ENCODE assay signal across 1 cellular context in the genomic region with DNA sequence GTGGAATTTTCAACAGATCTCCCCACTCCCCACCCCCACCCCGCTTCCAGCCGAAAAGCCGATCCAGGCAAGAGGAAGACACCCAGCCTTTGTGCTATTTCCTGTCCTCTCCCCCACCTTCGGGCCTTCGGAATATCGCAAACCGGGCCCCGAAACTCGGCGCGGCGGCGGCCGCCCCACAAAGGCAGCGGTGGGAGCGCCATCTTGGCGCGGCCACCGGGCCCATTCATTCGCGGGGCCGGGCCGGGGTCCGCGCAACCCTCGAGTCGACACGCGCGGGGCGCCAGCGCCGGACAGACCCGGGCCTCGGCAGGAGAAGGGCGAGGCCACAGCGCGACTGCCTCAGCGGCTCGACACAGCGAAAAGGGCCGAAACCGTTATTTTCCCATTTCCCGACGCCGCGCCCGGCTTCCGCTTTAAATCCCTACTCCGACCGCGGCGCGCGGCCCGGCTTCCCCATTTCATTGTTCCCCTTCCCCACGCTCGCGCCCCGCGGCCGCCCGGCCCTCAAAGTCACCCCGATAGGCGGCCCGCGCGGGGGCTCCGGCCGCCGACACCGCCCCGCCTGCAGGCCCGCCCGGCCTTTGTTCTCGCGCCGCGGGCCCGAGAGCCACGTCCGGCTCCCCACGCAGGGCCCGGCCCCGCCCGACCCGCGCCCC.
TF ChIP-seq lines count a peak whose summit lies in the region.

No MANE protein-coding gene starts in this region.

TF ChIP-seq in K562, 482 proteins besides CTCF, POLR2A, EP300 and RAD21 (continued from another document and continues in another):
- TF ChIP-seq, protein P1, sequence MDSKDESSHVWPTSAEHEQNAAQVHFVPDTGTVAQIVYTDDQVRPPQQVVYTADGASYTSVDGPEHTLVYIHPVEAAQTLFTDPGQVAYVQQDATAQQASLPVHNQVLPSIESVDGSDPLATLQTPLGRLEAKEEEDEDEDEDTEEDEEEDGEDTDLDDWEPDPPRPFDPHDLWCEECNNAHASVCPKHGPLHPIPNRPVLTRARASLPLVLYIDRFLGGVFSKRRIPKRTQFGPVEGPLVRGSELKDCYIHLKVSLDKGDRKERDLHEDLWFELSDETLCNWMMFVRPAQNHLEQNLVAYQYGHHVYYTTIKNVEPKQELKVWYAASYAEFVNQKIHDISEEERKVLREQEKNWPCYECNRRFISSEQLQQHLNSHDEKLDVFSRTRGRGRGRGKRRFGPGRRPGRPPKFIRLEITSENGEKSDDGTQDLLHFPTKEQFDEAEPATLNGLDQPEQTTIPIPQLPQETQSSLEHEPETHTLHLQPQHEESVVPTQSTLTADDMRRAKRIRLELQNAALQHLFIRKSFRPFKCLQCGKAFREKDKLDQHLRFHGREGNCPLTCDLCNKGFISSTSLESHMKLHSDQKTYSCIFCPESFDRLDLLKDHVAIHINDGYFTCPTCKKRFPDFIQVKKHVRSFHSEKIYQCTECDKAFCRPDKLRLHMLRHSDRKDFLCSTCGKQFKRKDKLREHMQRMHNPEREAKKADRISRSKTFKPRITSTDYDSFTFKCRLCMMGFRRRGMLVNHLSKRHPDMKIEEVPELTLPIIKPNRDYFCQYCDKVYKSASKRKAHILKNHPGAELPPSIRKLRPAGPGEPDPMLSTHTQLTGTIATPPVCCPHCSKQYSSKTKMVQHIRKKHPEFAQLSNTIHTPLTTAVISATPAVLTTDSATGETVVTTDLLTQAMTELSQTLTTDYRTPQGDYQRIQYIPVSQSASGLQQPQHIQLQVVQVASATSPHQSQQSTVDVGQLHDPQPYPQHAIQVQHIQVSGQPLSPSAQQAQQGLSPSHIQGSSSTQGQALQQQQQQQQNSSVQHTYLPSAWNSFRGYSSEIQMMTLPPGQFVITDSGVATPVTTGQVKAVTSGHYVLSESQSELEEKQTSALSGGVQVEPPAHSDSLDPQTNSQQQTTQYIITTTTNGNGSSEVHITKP (IDR thresholded peaks at IDR 0.05; ENCODE audit: partially characterized antibody), result no peak
- TF ChIP-seq, protein P2, sequence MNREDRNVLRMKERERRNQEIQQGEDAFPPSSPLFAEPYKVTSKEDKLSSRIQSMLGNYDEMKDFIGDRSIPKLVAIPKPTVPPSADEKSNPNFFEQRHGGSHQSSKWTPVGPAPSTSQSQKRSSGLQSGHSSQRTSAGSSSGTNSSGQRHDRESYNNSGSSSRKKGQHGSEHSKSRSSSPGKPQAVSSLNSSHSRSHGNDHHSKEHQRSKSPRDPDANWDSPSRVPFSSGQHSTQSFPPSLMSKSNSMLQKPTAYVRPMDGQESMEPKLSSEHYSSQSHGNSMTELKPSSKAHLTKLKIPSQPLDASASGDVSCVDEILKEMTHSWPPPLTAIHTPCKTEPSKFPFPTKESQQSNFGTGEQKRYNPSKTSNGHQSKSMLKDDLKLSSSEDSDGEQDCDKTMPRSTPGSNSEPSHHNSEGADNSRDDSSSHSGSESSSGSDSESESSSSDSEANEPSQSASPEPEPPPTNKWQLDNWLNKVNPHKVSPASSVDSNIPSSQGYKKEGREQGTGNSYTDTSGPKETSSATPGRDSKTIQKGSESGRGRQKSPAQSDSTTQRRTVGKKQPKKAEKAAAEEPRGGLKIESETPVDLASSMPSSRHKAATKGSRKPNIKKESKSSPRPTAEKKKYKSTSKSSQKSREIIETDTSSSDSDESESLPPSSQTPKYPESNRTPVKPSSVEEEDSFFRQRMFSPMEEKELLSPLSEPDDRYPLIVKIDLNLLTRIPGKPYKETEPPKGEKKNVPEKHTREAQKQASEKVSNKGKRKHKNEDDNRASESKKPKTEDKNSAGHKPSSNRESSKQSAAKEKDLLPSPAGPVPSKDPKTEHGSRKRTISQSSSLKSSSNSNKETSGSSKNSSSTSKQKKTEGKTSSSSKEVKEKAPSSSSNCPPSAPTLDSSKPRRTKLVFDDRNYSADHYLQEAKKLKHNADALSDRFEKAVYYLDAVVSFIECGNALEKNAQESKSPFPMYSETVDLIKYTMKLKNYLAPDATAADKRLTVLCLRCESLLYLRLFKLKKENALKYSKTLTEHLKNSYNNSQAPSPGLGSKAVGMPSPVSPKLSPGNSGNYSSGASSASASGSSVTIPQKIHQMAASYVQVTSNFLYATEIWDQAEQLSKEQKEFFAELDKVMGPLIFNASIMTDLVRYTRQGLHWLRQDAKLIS (CRISPR knock-in tag; IDR thresholded peaks at IDR 0.05), result peak; percentile 60; the same call in 1 of the 2 replicates
- TF ChIP-seq MCM3 (IDR thresholded peaks at IDR 0.05), result no peak
- TF ChIP-seq, protein P3, sequence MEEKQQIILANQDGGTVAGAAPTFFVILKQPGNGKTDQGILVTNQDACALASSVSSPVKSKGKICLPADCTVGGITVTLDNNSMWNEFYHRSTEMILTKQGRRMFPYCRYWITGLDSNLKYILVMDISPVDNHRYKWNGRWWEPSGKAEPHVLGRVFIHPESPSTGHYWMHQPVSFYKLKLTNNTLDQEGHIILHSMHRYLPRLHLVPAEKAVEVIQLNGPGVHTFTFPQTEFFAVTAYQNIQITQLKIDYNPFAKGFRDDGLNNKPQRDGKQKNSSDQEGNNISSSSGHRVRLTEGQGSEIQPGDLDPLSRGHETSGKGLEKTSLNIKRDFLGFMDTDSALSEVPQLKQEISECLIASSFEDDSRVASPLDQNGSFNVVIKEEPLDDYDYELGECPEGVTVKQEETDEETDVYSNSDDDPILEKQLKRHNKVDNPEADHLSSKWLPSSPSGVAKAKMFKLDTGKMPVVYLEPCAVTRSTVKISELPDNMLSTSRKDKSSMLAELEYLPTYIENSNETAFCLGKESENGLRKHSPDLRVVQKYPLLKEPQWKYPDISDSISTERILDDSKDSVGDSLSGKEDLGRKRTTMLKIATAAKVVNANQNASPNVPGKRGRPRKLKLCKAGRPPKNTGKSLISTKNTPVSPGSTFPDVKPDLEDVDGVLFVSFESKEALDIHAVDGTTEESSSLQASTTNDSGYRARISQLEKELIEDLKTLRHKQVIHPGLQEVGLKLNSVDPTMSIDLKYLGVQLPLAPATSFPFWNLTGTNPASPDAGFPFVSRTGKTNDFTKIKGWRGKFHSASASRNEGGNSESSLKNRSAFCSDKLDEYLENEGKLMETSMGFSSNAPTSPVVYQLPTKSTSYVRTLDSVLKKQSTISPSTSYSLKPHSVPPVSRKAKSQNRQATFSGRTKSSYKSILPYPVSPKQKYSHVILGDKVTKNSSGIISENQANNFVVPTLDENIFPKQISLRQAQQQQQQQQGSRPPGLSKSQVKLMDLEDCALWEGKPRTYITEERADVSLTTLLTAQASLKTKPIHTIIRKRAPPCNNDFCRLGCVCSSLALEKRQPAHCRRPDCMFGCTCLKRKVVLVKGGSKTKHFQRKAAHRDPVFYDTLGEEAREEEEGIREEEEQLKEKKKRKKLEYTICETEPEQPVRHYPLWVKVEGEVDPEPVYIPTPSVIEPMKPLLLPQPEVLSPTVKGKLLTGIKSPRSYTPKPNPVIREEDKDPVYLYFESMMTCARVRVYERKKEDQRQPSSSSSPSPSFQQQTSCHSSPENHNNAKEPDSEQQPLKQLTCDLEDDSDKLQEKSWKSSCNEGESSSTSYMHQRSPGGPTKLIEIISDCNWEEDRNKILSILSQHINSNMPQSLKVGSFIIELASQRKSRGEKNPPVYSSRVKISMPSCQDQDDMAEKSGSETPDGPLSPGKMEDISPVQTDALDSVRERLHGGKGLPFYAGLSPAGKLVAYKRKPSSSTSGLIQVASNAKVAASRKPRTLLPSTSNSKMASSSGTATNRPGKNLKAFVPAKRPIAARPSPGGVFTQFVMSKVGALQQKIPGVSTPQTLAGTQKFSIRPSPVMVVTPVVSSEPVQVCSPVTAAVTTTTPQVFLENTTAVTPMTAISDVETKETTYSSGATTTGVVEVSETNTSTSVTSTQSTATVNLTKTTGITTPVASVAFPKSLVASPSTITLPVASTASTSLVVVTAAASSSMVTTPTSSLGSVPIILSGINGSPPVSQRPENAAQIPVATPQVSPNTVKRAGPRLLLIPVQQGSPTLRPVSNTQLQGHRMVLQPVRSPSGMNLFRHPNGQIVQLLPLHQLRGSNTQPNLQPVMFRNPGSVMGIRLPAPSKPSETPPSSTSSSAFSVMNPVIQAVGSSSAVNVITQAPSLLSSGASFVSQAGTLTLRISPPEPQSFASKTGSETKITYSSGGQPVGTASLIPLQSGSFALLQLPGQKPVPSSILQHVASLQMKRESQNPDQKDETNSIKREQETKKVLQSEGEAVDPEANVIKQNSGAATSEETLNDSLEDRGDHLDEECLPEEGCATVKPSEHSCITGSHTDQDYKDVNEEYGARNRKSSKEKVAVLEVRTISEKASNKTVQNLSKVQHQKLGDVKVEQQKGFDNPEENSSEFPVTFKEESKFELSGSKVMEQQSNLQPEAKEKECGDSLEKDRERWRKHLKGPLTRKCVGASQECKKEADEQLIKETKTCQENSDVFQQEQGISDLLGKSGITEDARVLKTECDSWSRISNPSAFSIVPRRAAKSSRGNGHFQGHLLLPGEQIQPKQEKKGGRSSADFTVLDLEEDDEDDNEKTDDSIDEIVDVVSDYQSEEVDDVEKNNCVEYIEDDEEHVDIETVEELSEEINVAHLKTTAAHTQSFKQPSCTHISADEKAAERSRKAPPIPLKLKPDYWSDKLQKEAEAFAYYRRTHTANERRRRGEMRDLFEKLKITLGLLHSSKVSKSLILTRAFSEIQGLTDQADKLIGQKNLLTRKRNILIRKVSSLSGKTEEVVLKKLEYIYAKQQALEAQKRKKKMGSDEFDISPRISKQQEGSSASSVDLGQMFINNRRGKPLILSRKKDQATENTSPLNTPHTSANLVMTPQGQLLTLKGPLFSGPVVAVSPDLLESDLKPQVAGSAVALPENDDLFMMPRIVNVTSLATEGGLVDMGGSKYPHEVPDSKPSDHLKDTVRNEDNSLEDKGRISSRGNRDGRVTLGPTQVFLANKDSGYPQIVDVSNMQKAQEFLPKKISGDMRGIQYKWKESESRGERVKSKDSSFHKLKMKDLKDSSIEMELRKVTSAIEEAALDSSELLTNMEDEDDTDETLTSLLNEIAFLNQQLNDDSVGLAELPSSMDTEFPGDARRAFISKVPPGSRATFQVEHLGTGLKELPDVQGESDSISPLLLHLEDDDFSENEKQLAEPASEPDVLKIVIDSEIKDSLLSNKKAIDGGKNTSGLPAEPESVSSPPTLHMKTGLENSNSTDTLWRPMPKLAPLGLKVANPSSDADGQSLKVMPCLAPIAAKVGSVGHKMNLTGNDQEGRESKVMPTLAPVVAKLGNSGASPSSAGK (IDR thresholded peaks at IDR 0.05), result no peak
- TF ChIP-seq RBM14 (IDR thresholded peaks at IDR 0.05; ENCODE audit: borderline replicate concordance, insufficient read depth, low read depth, low read length), result peak; percentile 82; the same call in 1 of the 2 replicates
- TF ChIP-seq, protein P4, sequence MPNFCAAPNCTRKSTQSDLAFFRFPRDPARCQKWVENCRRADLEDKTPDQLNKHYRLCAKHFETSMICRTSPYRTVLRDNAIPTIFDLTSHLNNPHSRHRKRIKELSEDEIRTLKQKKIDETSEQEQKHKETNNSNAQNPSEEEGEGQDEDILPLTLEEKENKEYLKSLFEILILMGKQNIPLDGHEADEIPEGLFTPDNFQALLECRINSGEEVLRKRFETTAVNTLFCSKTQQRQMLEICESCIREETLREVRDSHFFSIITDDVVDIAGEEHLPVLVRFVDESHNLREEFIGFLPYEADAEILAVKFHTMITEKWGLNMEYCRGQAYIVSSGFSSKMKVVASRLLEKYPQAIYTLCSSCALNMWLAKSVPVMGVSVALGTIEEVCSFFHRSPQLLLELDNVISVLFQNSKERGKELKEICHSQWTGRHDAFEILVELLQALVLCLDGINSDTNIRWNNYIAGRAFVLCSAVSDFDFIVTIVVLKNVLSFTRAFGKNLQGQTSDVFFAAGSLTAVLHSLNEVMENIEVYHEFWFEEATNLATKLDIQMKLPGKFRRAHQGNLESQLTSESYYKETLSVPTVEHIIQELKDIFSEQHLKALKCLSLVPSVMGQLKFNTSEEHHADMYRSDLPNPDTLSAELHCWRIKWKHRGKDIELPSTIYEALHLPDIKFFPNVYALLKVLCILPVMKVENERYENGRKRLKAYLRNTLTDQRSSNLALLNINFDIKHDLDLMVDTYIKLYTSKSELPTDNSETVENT (CRISPR knock-in tag; IDR thresholded peaks at IDR 0.05), result 0 out of 2 replicates have a peak, but pooled peaks have one; percentile 24
- no peak; the same call in 1 of the 2 replicates for TF ChIP-seq CBX1 (IDR thresholded peaks at IDR 0.05; ENCODE audit: low read depth)
- TF ChIP-seq, protein P5, sequence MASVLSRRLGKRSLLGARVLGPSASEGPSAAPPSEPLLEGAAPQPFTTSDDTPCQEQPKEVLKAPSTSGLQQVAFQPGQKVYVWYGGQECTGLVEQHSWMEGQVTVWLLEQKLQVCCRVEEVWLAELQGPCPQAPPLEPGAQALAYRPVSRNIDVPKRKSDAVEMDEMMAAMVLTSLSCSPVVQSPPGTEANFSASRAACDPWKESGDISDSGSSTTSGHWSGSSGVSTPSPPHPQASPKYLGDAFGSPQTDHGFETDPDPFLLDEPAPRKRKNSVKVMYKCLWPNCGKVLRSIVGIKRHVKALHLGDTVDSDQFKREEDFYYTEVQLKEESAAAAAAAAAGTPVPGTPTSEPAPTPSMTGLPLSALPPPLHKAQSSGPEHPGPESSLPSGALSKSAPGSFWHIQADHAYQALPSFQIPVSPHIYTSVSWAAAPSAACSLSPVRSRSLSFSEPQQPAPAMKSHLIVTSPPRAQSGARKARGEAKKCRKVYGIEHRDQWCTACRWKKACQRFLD (CRISPR knock-in tag; IDR thresholded peaks at IDR 0.05), result no peak; the same call in 1 of the 2 replicates
- TF ChIP-seq, protein P6, sequence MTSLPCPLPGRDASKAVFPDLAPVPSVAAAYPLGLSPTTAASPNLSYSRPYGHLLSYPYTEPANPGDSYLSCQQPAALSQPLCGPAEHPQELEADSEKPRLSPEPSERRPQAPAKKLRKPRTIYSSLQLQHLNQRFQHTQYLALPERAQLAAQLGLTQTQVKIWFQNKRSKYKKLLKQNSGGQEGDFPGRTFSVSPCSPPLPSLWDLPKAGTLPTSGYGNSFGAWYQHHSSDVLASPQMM (CRISPR knock-in tag; IDR thresholded peaks at IDR 0.05), result no peak
- TF ChIP-seq SMARCB1 (IDR thresholded peaks at IDR 0.05; ENCODE audit: insufficient read length, low read depth), result no peak
- TF ChIP-seq, protein P7, sequence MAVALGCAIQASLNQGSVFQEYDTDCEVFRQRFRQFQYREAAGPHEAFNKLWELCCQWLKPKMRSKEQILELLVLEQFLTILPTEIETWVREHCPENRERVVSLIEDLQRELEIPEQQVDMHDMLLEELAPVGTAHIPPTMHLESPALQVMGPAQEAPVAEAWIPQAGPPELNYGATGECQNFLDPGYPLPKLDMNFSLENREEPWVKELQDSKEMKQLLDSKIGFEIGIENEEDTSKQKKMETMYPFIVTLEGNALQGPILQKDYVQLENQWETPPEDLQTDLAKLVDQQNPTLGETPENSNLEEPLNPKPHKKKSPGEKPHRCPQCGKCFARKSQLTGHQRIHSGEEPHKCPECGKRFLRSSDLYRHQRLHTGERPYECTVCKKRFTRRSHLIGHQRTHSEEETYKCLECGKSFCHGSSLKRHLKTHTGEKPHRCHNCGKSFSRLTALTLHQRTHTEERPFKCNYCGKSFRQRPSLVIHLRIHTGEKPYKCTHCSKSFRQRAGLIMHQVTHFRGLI (CRISPR knock-in tag; IDR thresholded peaks at IDR 0.05), result no peak
- TF ChIP-seq RFX5 (IDR thresholded peaks at IDR 0.05; ENCODE audit: low read depth, low read length), result no peak
- no peak for TF ChIP-seq ARID1B (IDR thresholded peaks at IDR 0.05)
- no peak for TF ChIP-seq ZKSCAN3 (CRISPR knock-in tag; IDR thresholded peaks at IDR 0.05)
- TF ChIP-seq, protein P8, sequence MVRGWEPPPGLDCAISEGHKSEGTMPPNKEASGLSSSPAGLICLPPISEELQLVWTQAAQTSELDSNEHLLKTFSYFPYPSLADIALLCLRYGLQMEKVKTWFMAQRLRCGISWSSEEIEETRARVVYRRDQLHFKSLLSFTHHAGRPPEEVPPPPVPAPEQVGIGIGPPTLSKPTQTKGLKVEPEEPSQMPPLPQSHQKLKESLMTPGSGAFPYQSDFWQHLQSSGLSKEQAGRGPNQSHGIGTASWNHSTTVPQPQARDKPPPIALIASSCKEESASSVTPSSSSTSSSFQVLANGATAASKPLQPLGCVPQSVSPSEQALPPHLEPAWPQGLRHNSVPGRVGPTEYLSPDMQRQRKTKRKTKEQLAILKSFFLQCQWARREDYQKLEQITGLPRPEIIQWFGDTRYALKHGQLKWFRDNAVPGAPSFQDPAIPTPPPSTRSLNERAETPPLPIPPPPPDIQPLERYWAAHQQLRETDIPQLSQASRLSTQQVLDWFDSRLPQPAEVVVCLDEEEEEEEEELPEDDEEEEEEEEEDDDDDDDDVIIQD (CRISPR knock-in tag; IDR thresholded peaks at IDR 0.05), result no peak
- TF ChIP-seq SNRNP70 (optimal IDR thresholded peaks at IDR 0.05; ENCODE audit: low read depth, low read length), result no peak
- no peak for TF ChIP-seq TAF7 (tag; IDR thresholded peaks at IDR 0.05)
- TF ChIP-seq ZKSCAN8 (CRISPR knock-in tag; IDR thresholded peaks at IDR 0.05), result no peak
